ENCODE assay signal across 16 cellular contexts in the genomic region with DNA sequence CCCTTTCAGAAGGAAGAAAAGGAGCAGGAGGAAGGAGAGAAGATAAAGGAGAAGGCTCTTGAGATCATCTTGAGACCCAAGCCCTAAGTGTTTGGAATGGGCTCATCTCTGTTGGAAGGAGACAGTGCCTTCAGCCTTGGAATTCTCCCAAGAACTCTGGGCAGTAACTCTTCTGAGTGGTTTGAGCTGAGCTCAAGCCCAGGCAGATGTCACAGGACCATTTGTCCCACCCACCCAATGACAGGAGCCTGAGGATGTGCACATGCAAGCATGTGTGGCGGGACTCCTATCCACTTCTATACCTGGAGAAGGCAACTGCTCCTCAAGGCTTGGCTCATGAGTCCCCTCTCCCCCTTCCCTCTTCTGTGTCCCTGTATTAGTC. TPM values are rescaled to one million over a fixed set of nuclear protein-coding genes. Genes with fewer than 3 reads are reported as not detected.
DNase-seq lines count a peak whose midpoint lies in the region; ATAC-seq and TF ChIP-seq lines count a peak whose summit lies in the region.
"Had no signal": no experiment of that assay in that cellular context is flagged by ENCODE, and none has a peak within 500 bp of the region (broad histone marks: within the 10 kb centered on the region; RNA-seq: fewer than 3 reads in every experiment).

No MANE protein-coding gene starts in this region.

- H3K27ac ChIP-seq in WERI-Rb-1 (no peak overlapping the region), gastrocnemius medialis (no peak overlapping the region)

- in situ Hi-C loops in gastrocnemius medialis (cut with MboI; ENCODE audit: low sequenced_read_pairs in 4 of 4): no loop called here

- H3K27ac Mint-ChIP-seq in activated T-cell treated with anti-CD3 and anti-CD28 coated beads, Interleukin-2, amount 50 U/mL, for 72 hours: peak overlapping the region; percentile 25
- H3K27ac Mint-ChIP-seq: CD14-positive monocyte; CD8-positive, alpha-beta T cell; H9; IgD-negative memory B cell had no signal

- peaks cover 0 to 1% of the 10 kb centered on the region in 2 donors for H3K9me3 Mint-ChIP-seq in activated T-cell treated with anti-CD3 and anti-CD28 coated beads, Interleukin-2, amount 50 U/mL, for 72 hours
- H3K9me3 Mint-ChIP-seq: CD14-positive monocyte; CD8-positive, alpha-beta T cell had no signal

- H3K4me3 ChIP-seq in WERI-Rb-1 (ENCODE audit: low read depth, low read length) (no peak overlapping the region), gastrocnemius medialis (no peak overlapping the region)

- TF ChIP-seq CTCF in WERI-Rb-1 (IDR thresholded peaks at IDR 0.05; ENCODE audit: low read depth, low read length) (no peak), gastrocnemius medialis (IDR thresholded peaks at IDR 0.05 in 4 of 5, conservative IDR thresholded peaks at IDR 0.05 in 1 of 5) (no peak)

- no peak overlapping the region for H3K4me3 Mint-ChIP-seq in activated T-cell treated with anti-CD3 and anti-CD28 coated beads, Interleukin-2, amount 50 U/mL, for 72 hours
- H3K4me3 Mint-ChIP-seq: CD14-positive monocyte; CD8-positive, alpha-beta T cell; H9 had no signal

- peaks cover 3% of the 10 kb centered on the region for H3K27me3 ChIP-seq in WERI-Rb-1 (ENCODE audit: insufficient read depth, low read depth, severe bottlenecking)
- no peaks in the 10 kb centered on the region for H3K27me3 ChIP-seq in gastrocnemius medialis

- H3K9me3 ChIP-seq in WERI-Rb-1 (ENCODE audit: severe bottlenecking): no peaks in the 10 kb centered on the region
- H3K9me3 ChIP-seq in gastrocnemius medialis: no peaks in the 10 kb centered on the region

- TF ChIP-seq POLR2A in gastrocnemius medialis (IDR thresholded peaks at IDR 0.05): no peak

- intact Hi-C loops in gastrocnemius medialis (cut with DNase I; ENCODE audit: low total_unique reads): no loop called here

- no peak for DNase-seq in activated T-cell treated with anti-CD3 and anti-CD28 coated beads, Interleukin-2, amount 50 U/mL, for 72 hours
- DNase-seq in activated T-cell treated with anti-CD3 and anti-CD28 coated beads, Interleukin-2, amount 50 U/mL, for 48 hours: no peak
- DNase-seq in EH (ENCODE audit: low read depth): peak; percentile 36
- peak; percentile 22 for DNase-seq in WERI-Rb-1
- no peak for DNase-seq in gastrocnemius medialis
- no peak for DNase-seq in effector CD4-positive, alpha-beta T cell
- DNase-seq in activated CD4-positive, CD25-positive, alpha-beta regulatory T cell treated with anti-CD3 and anti-CD28 coated beads, Interleukin-2, amount 50 U/mL, for 72 hours: no peak
- DNase-seq: CD8-positive, alpha-beta T cell; COR-L47; DND-41; GF-D8; GOT3; H9 had no signal

- no peaks in the 10 kb centered on the region for H3K36me3 Mint-ChIP-seq in activated T-cell treated with anti-CD3 and anti-CD28 coated beads, Interleukin-2, amount 50 U/mL, for 72 hours (ENCODE audit: insufficient read depth in 2 of 2)
- H3K36me3 Mint-ChIP-seq: CD14-positive monocyte; CD8-positive, alpha-beta T cell had no signal

- H3K27me3 Mint-ChIP-seq in activated T-cell treated with anti-CD3 and anti-CD28 coated beads, Interleukin-2, amount 50 U/mL, for 72 hours (ENCODE audit: low read depth): peaks cover 5% of the 10 kb centered on the region
- H3K27me3 Mint-ChIP-seq: IgD-negative memory B cell had no signal

- H3K36me3 ChIP-seq in WERI-Rb-1 (no peaks in the 10 kb centered on the region), gastrocnemius medialis (no peaks in the 10 kb centered on the region)

- no peaks in the 10 kb centered on the region for H3K4me1 Mint-ChIP-seq in activated T-cell treated with anti-CD3 and anti-CD28 coated beads, Interleukin-2, amount 50 U/mL, for 72 hours (ENCODE audit: low read depth)

- no peak for ATAC-seq in activated T-cell treated with anti-CD3 and anti-CD28 coated beads, Interleukin-2, amount 50 U/mL, for 72 hours (replicated peaks in 1 of 2)
- ATAC-seq in gastrocnemius medialis: peak; percentile 16 to 26
- ATAC-seq: CD8-positive, alpha-beta T cell had no signal

- H3K4me1 ChIP-seq in gastrocnemius medialis: peaks cover 0 to 12% of the 10 kb centered on the region in 2 donors

RNA-seq across cellular contexts. Expression of gene TMEM40, which starts 14.7 kb away (rescaled TPM):
- not detected for total RNA-seq in activated T-cell treated with anti-CD3 and anti-CD28 coated beads, Interleukin-2, amount 50 U/mL, for 72 hours
- total RNA-seq in gastrocnemius medialis: 1 to 10 TPM in 1 of 4 donors, under 1 TPM in 1, not detected in 2; 0.62 to 1.2 TPM
- total RNA-seq: CD8-positive, alpha-beta T cell; H9; HT-29 had no signal

RNA-seq across cellular contexts. Expression of gene CAND2, which starts 22.8 kb away (rescaled TPM):
- 1 to 10 TPM; 1.2 to 1.8 TPM for total RNA-seq in activated T-cell treated with anti-CD3 and anti-CD28 coated beads, Interleukin-2, amount 50 U/mL, for 72 hours
- total RNA-seq in gastrocnemius medialis: 100 to 1,000 TPM; 133 to 308 (median 181) TPM
- total RNA-seq: HT-29 had no signal

Comparison
In these comparisons a context has a peak if more than half of its experiments do, and no peak if none do; other contexts are left out.
1. ATAC-seq: peak in gastrocnemius medialis (2 of 2); none in activated T-cell treated with anti-CD3 and anti-CD28 coated beads, Interleukin-2, amount 50 U/mL, for 72 hours (0 of 2).
2. DNase-seq: peak in EH (single experiment) and WERI-Rb-1 (single experiment); none in activated T-cell treated with anti-CD3 and anti-CD28 coated beads, Interleukin-2, amount 50 U/mL, for 72 hours (0 of 2), activated T-cell treated with anti-CD3 and anti-CD28 coated beads, Interleukin-2, amount 50 U/mL, for 48 hours (0 of 2), gastrocnemius medialis (0 of 2), effector CD4-positive, alpha-beta T cell (single experiment) and activated CD4-positive, CD25-positive, alpha-beta regulatory T cell treated with anti-CD3 and anti-CD28 coated beads, Interleukin-2, amount 50 U/mL, for 72 hours (single experiment).
3. RNA of gene CAND2, which starts 22.8 kb away (total RNA-seq): 133 to 308 TPM in gastrocnemius medialis; 1.2 to 1.8 TPM in activated T-cell treated with anti-CD3 and anti-CD28 coated beads, Interleukin-2, amount 50 U/mL, for 72 hours; every median in the first group is over 10 times any median in the second.